8 cellular contexts compared by ENCODE assay signal in genomic region chr17:59707182-59707970, GRCh38.
DNase-seq lines count a peak whose midpoint lies in the region; ATAC-seq lines count a peak whose summit lies in the region.

PTRH2 (minus strand) TSS chr17:59707430; CDS start chr17:59697978, 9,452 bp downstream.
VMP1 (plus strand) TSS chr17:59707654; CDS start chr17:59731447, 23,793 bp downstream.

- DNase-seq in AG08396 (ENCODE audit: low spot score) (peak; percentile 97), NCI-H345 treated with DMSO at 0.1 percent for 48 hours (lab: John Stamatoyannopoulos, UW; ENCODE audit: unreplicated experiment) (peak; percentile 98), inferior parietal cortex (ENCODE audit: extremely low spot score) (peak; percentile 100)
- peak; percentile 69 to 83 (median 73) for DNase-seq in activated CD4-positive, CD25-positive, alpha-beta regulatory T cell (lab: John Stamatoyannopoulos, UW)
- peak; percentile 90 for DNase-seq in central memory CD4-positive, alpha-beta T cell
- peak; percentile 87 to 92 for DNase-seq in stimulated activated CD4-positive, alpha-beta T cell treated with anti-CD3 and anti-CD28 coated beads, Interleukin-12 subunit alpha, Interleukin-12 subunit beta, amount 100 ng/mL, for 24 hours (ENCODE audit: low read depth in 2 of 2)

- ATAC-seq in GM19023 (IDR thresholded peaks at IDR 0.05; ENCODE audit: unreplicated experiment), result peak; percentile 97
- ATAC-seq in HG03280 (IDR thresholded peaks at IDR 0.05; ENCODE audit: unreplicated experiment), result peak; percentile 95

Comparison
In these comparisons a context has a peak if more than half of its experiments do, and no peak if none do; other contexts are left out.
1. Peak in every context shown above with its lines: DNase-seq and ATAC-seq.